Comparison of ENCODE assay signal across 19 cellular contexts in the genomic region with DNA sequence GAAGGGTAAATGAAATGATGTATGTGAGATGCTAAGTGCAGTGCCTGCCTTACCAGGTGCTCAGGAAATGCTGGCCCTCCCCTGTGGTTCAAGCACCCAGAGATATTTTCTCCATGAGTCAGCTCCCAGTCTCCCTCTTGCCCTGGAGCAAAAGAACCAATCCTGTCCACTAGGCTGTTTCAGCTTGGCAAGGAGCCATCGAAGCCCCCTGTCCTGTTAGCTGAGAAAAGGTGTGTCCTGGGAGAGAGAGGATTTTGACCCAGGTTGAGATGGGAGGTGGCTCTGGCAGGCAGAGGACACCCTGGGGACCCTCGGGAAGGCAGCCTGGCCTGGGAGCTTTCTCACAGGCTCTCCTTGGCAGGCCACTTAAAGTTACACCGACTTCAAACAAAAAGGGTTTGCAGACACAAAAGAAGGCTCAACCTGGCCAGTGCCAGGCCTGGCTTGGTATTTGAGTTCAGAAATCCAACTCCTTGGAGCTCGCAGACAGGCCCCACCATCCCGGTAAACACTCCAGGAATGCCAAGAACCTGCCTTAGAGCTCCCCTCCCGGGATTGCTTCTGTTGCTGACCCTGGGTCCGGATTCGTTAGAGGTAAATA. TPM values are rescaled to one million over a fixed set of nuclear protein-coding genes. Genes with fewer than 3 reads are reported as not detected.
DNase-seq lines count a peak whose midpoint lies in the region; ATAC-seq, FAIRE-seq and TF ChIP-seq lines count a peak whose summit lies in the region.
"Had no signal": no experiment of that assay in that cellular context is flagged by ENCODE, and none has a peak within 500 bp of the region (broad histone marks: within the 10 kb centered on the region; RNA-seq: fewer than 3 reads in every experiment).

No MANE protein-coding gene starts in this region.

- H3K4me1 ChIP-seq in ascending aorta (peaks cover 0 to 5% of the 10 kb centered on the region in 2 donors), keratinocyte (ENCODE audit: control insufficient read depth, extremely low read depth, insufficient read depth, low read length) (peaks cover 11% of the 10 kb centered on the region), upper lobe of right lung (no peaks in the 10 kb centered on the region), kidney (ENCODE audit: control insufficient read depth in 1 of 2, insufficient read depth in 1 of 2, low read depth in 1 of 2, low read length in 2 of 2) (no peaks in the 10 kb centered on the region)
- H3K4me1 ChIP-seq: tibial nerve had no signal

- H3K27me3 ChIP-seq in ascending aorta, result no peaks in the 10 kb centered on the region
- H3K27me3 ChIP-seq in keratinocyte (ENCODE audit: control insufficient read depth, extremely low read depth, insufficient read depth, low read length), result no peaks in the 10 kb centered on the region
- H3K27me3 ChIP-seq in upper lobe of right lung, result peaks cover 1% of the 10 kb centered on the region
- H3K27me3 ChIP-seq: tibial nerve had no signal

- H2AFZ ChIP-seq in keratinocyte (ENCODE audit: control insufficient read depth, low read length), result peak overlapping the region; percentile 29

- FAIRE-seq in keratinocyte (lab: Jason Lieb, UNC) (peak; percentile 90), kidney (lab: Jason Lieb, UNC) (no peak)
- FAIRE-seq: A204.1, colon, D721Med, HepG2 had no signal

- H3K4me3 Mint-ChIP-seq in activated CD8-positive, alpha-beta T cell treated with anti-CD3 and anti-CD28 coated beads, Interleukin-2, amount 10 ng/mL, durations not matched to agents 7 days and 5 days, result no peak overlapping the region
- H3K4me3 Mint-ChIP-seq: immature natural killer cell; naive thymus-derived CD8-positive, alpha-beta T cell had no signal

- H3K9me3 Mint-ChIP-seq in activated CD8-positive, alpha-beta T cell treated with anti-CD3 and anti-CD28 coated beads, Interleukin-2, amount 10 ng/mL, durations not matched to agents 7 days and 5 days (ENCODE audit: insufficient read depth), result no peaks in the 10 kb centered on the region

- H3K27ac ChIP-seq in ascending aorta (peak overlapping the region; percentile 25 to 40), keratinocyte (ENCODE audit: control insufficient read depth, insufficient read depth, low read length) (peak overlapping the region; percentile 36), upper lobe of right lung (no peak overlapping the region), kidney (ENCODE audit: low read depth in 2 of 2, low read length in 2 of 2) (no peak overlapping the region)
- H3K27ac ChIP-seq: skin epidermis, tibial nerve had no signal

- ATAC-seq in upper lobe of right lung, result peak; percentile 85
- ATAC-seq in activated CD8-positive, alpha-beta T cell treated with anti-CD3 and anti-CD28 coated beads, Interleukin-2, amount 10 ng/mL, durations not matched to agents 7 days and 5 days, result no peak
- ATAC-seq: activated naive CD4-positive, alpha-beta T cell treated with anti-CD3 and anti-CD28 coated beads, Interleukin-2, amount 50 U/mL, for 72 hours; HepG2; naive thymus-derived CD8-positive, alpha-beta T cell had no signal

- no peak for TF ChIP-seq CTCF in ascending aorta (IDR thresholded peaks at IDR 0.05)
- TF ChIP-seq CTCF in keratinocyte (optimal IDR thresholded peaks at IDR 0.05 in 1 of 3, IDR thresholded peaks at IDR 0.05 in 1 of 3, conservative IDR thresholded peaks at IDR 0.05 in 1 of 3; ENCODE audit: extremely low read depth in 1 of 3, insufficient read depth in 2 of 3, low read length in 3 of 3), result peak in 1 of 3 experiments; percentile 15
- no peak for TF ChIP-seq CTCF in upper lobe of right lung (IDR thresholded peaks at IDR 0.05)
- TF ChIP-seq CTCF in kidney (IDR thresholded peaks at IDR 0.05; ENCODE audit: borderline replicate concordance, extremely low read depth, insufficient read depth), result no peak

- CTCF ChIA-PET in activated CD8-positive, alpha-beta T cell treated with anti-CD3 and anti-CD28 coated beads, Interleukin-2, amount 10 ng/mL, durations not matched to agents 7 days and 5 days (lab: Charles Lee), result no interaction called here

- peak overlapping the region; percentile 3 for H3K9ac ChIP-seq in keratinocyte (ENCODE audit: control insufficient read depth, extremely low read depth, insufficient read depth, low read length)
- H3K9ac ChIP-seq in kidney (ENCODE audit: low read length in 2 of 2), result no peak overlapping the region

- no peak overlapping the region for H3K4me3 ChIP-seq in ascending aorta
- no peak overlapping the region for H3K4me3 ChIP-seq in keratinocyte (ENCODE audit: control insufficient read depth in 2 of 3, extremely low read depth in 1 of 3, insufficient read depth in 2 of 3, low read depth in 1 of 3, low read length in 3 of 3)
- no peak overlapping the region for H3K4me3 ChIP-seq in upper lobe of right lung
- H3K4me3 ChIP-seq in kidney (ENCODE audit: low read length in 2 of 2), result no peak overlapping the region
- H3K4me3 ChIP-seq: skin epidermis, tibial nerve had no signal

- peak; percentile 45 for DNase-seq in activated CD8-positive, alpha-beta memory T cell treated with anti-CD3 and anti-CD28 coated beads, Interleukin-2, amount 50 U/mL, for 48 hours
- DNase-seq in activated CD8-positive, alpha-beta memory T cell treated with anti-CD3 and anti-CD28 coated beads, Interleukin-2, amount 50 U/mL, for 4 hours, result no peak
- DNase-seq in ascending aorta (ENCODE audit: low spot score in 2 of 2), result peak in 1 of 2 donors; percentile 53
- peak; percentile 59 for DNase-seq in keratinocyte (ENCODE audit: low read depth, low spot score)
- no peak for DNase-seq in upper lobe of right lung
- DNase-seq in NCI-H446 treated with DMSO at 0.1 percent for 48 hours (lab: John Stamatoyannopoulos, UW), result no peak
- no peak for DNase-seq in kidney
- DNase-seq in activated CD8-positive, alpha-beta T cell treated with anti-CD3 and anti-CD28 coated beads, Interleukin-2, amount 10 ng/mL, durations not matched to agents 7 days and 5 days, result no peak
- DNase-seq: immature natural killer cell; naive thymus-derived CD8-positive, alpha-beta T cell; NCI-H187; T-helper 2 cell had no signal

- no peaks in the 10 kb centered on the region for H3K4me1 Mint-ChIP-seq in activated CD8-positive, alpha-beta T cell treated with anti-CD3 and anti-CD28 coated beads, Interleukin-2, amount 10 ng/mL, durations not matched to agents 7 days and 5 days (ENCODE audit: low read depth)
- H3K4me1 Mint-ChIP-seq: immature natural killer cell; naive thymus-derived CD8-positive, alpha-beta T cell had no signal

- no peaks in the 10 kb centered on the region for H3K36me3 Mint-ChIP-seq in activated CD8-positive, alpha-beta T cell treated with anti-CD3 and anti-CD28 coated beads, Interleukin-2, amount 10 ng/mL, durations not matched to agents 7 days and 5 days (ENCODE audit: low read depth)
- H3K36me3 Mint-ChIP-seq: immature natural killer cell had no signal

- H3K27me3 Mint-ChIP-seq in activated CD8-positive, alpha-beta T cell treated with anti-CD3 and anti-CD28 coated beads, Interleukin-2, amount 10 ng/mL, durations not matched to agents 7 days and 5 days (ENCODE audit: low read depth), result peaks cover 5% of the 10 kb centered on the region

- POLR2A ChIA-PET in activated CD8-positive, alpha-beta T cell treated with anti-CD3 and anti-CD28 coated beads, Interleukin-2, amount 10 ng/mL, durations not matched to agents 7 days and 5 days (lab: Charles Lee), result no interaction called here

- no peaks in the 10 kb centered on the region for H3K36me3 ChIP-seq in ascending aorta
- no peaks in the 10 kb centered on the region for H3K36me3 ChIP-seq in keratinocyte (ENCODE audit: control insufficient read depth in 2 of 2, extremely low read depth in 1 of 2, insufficient read depth in 2 of 2, low read length in 2 of 2)
- no peaks in the 10 kb centered on the region for H3K36me3 ChIP-seq in upper lobe of right lung
- no peaks in the 10 kb centered on the region for H3K36me3 ChIP-seq in kidney (ENCODE audit: control insufficient read depth in 1 of 2, insufficient read depth in 2 of 2, low read length in 2 of 2)
- H3K36me3 ChIP-seq: tibial nerve had no signal

- intact Hi-C loops in ascending aorta (cut with DNase I) (no loop called here), upper lobe of right lung (cut with DNase I) (no loop called here), kidney (cut with DNase I) (no loop called here)

- H3K9me3 ChIP-seq in ascending aorta, result peaks cover 0 to 10% of the 10 kb centered on the region in 2 donors
- H3K9me3 ChIP-seq in keratinocyte (ENCODE audit: control insufficient read depth, low read depth, low read length), result no peaks in the 10 kb centered on the region
- no peaks in the 10 kb centered on the region for H3K9me3 ChIP-seq in upper lobe of right lung
- peaks cover 0 to 2% of the 10 kb centered on the region in 2 donors for H3K9me3 ChIP-seq in kidney (ENCODE audit: control insufficient read depth in 1 of 2, low read length in 2 of 2)

- dilution Hi-C loops in keratinocyte (cut with MboI; ENCODE audit: extremely low pct_ligation_motif_present, low sequenced_read_pairs), result no loop called here

- no peaks in the 10 kb centered on the region for H4K20me1 ChIP-seq in keratinocyte (ENCODE audit: control insufficient read depth, extremely low read depth, insufficient read depth, low read length)

- peak overlapping the region; percentile 51 for H3K4me2 ChIP-seq in keratinocyte (ENCODE audit: control insufficient read depth, extremely low read depth, insufficient read depth, low read depth, low read length)

- no peaks in the 10 kb centered on the region for H3K9me1 ChIP-seq in keratinocyte (ENCODE audit: control insufficient read depth, extremely low read depth, insufficient read depth, low read length)

- no peak overlapping the region for H3K27ac Mint-ChIP-seq in activated CD8-positive, alpha-beta T cell treated with anti-CD3 and anti-CD28 coated beads, Interleukin-2, amount 10 ng/mL, durations not matched to agents 7 days and 5 days
- H3K27ac Mint-ChIP-seq: activated naive CD4-positive, alpha-beta T cell treated with anti-CD3 and anti-CD28 coated beads, Interleukin-2, amount 50 U/mL, for 72 hours; immature natural killer cell; naive thymus-derived CD8-positive, alpha-beta T cell had no signal

- H3K79me2 ChIP-seq in keratinocyte (ENCODE audit: control insufficient read depth, insufficient read depth, low read length), result no peaks in the 10 kb centered on the region

RNA-seq across cellular contexts. Expression of a gene that starts 29.6 kb away (rescaled TPM):
- total RNA-seq in ascending aorta, result 29.6 TPM
- polyA plus RNA-seq in keratinocyte, result 0.10 to 0.29 TPM (median 0.28 TPM) in 3 replicates
- polyA plus RNA-seq in keratinocyte (2011; ENCODE audit: low read depth), result not detected
- polyA plus RNA-seq in keratinocyte (2011; cell fraction: cytosol; rRNA removed), result 0.07 and 0.10 TPM in 2 replicates
- polyA plus RNA-seq in keratinocyte (2011; cell fraction: nucleus; rRNA removed), result 0.47 and 0.53 TPM in 2 replicates
- polyA plus RNA-seq in keratinocyte (2012; ENCODE audit: low replicate concordance), result 0.16 and 0.36 TPM in 2 replicates
- 0.03 to 0.36 TPM (median 0.13 TPM) in 3 replicates for polyA minus RNA-seq in keratinocyte
- not detected for polyA minus RNA-seq in keratinocyte (2011; cell fraction: cytosol; rRNA and poly(A)+ RNA removed)
- polyA minus RNA-seq in keratinocyte (2011; cell fraction: nucleus; rRNA and poly(A)+ RNA removed), result 0.63 and 1.0 TPM in 2 replicates
- total RNA-seq in upper lobe of right lung, result 4.1 TPM
- 1.8 TPM for total RNA-seq in kidney
- polyA plus RNA-seq in kidney (ENCODE audit: insufficient read depth, low read depth, low replicate concordance), result 1.8 TPM
- total RNA-seq in activated CD8-positive, alpha-beta T cell treated with anti-CD3 and anti-CD28 coated beads, Interleukin-2, amount 10 ng/mL, durations not matched to agents 7 days and 5 days, result not detected
- polyA plus RNA-seq: immature natural killer cell; naive thymus-derived CD8-positive, alpha-beta T cell had no signal

Comparison
In these comparisons a context has a peak if more than half of its experiments do, and no peak if none do; other contexts are left out.
1. DNase-seq: peak in activated CD8-positive, alpha-beta memory T cell treated with anti-CD3 and anti-CD28 coated beads, Interleukin-2, amount 50 U/mL, for 48 hours (single experiment) and keratinocyte (single experiment); none in activated CD8-positive, alpha-beta memory T cell treated with anti-CD3 and anti-CD28 coated beads, Interleukin-2, amount 50 U/mL, for 4 hours (single experiment), upper lobe of right lung (single experiment), NCI-H446 treated with DMSO at 0.1 percent for 48 hours (single experiment), kidney (single experiment) and activated CD8-positive, alpha-beta T cell treated with anti-CD3 and anti-CD28 coated beads, Interleukin-2, amount 10 ng/mL, durations not matched to agents 7 days and 5 days (single experiment).
2. H3K27ac ChIP-seq: peak in ascending aorta (2 of 2) and keratinocyte (single experiment); none in upper lobe of right lung (single experiment) and kidney (0 of 2).